ENCODE assay signal across 21 cellular contexts in the genomic region with DNA sequence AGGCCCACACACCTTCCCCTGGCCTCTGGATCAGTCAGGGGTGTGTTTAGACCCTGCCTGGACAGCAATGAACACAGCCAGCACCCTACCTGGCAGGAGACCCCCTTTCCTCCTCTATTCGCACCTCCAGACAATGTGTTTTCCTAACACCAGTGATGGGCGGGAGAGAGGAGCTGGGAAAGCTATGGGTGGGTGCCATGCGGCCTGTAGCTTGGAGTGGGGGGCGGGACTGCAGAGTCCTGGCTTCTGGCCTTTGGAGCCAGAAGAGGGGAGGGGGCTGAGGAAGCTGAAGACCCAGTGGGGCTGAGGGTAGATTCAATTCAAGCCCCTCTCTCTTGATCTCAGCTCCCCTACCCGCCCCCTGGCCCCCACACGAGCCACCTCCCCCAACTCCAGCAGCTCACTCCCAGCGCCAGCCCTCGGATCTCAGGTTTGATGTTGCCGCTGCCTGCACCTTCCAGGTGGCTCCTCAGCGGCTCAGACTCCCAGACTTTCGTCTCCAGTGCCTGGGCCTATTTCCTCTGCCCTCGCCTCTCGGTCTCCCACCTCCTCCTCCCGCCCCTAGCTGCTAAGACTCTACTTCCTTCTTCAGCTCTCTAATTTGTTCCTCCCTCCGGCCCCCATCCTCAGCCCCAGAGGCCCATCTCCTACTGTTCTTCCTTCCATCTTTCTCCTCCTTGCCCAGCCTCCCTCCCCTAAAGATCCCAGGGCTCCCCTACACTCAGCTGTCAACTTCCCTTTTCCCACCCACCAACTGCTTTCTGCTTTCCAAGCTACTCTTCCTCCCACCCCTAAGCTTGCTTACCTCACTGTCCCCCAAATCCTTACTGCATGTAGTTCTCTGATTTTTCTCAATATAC. TPM values are rescaled to one million over a fixed set of nuclear protein-coding genes. Genes with fewer than 3 reads are reported as not detected.
"Had no signal": no experiment of that assay in that cellular context is flagged by ENCODE, and none has a peak within 500 bp of the region (broad histone marks: within the 10 kb centered on the region; RNA-seq: fewer than 3 reads in every experiment).

No MANE protein-coding gene starts in this region.

- H3K36me3 ChIP-seq: cardiac muscle cell, left ventricle myocardium inferior, neutrophil, thoracic aorta had no signal

- H3K4me1 ChIP-seq: left ventricle myocardium inferior, parathyroid adenoma had no signal

- H3K9me3 ChIP-seq: left ventricle myocardium inferior, neutrophil, thoracic aorta had no signal

- H3K27ac Mint-ChIP-seq: activated naive CD8-positive, alpha-beta T cell; stimulated activated naive B cell treated with anti-CD40 and anti-IgM and Interleukin-4, amounts not matched to agents 10 μg/mL and 1 μg/mL and 100 μg/mL, for 72 hours; T-helper 1 cell treated with Interleukin-12 subunit alpha and Interleukin-12 subunit beta and Interleukin-4 antibody, amounts not matched to agents 30 μg/mL and 1 μg/mL, for 36 hours had no signal

- ATAC-seq: naive thymus-derived CD8-positive, alpha-beta T cell; sciatic nerve; stimulated activated naive B cell treated with anti-CD40 and anti-IgM and Interleukin-4, amounts not matched to agents 10 μg/mL and 1 μg/mL and 100 μg/mL, for 72 hours had no signal

- H3K9me3 Mint-ChIP-seq: naive thymus-derived CD8-positive, alpha-beta T cell; stimulated activated naive B cell treated with anti-CD40 and anti-IgM and Interleukin-4, amounts not matched to agents 10 μg/mL and 1 μg/mL and 100 μg/mL, for 72 hours; T-helper 1 cell treated with Interleukin-12 subunit alpha and Interleukin-12 subunit beta and Interleukin-4 antibody, amounts not matched to agents 30 μg/mL and 1 μg/mL, for 36 hours had no signal

- DNase-seq: activated CD4-positive, alpha-beta T cell treated with anti-CD3 and anti-CD28 coated beads for 1 hour; activated CD4-positive, alpha-beta T cell treated with anti-CD3 and anti-CD28 coated beads, Interleukin-2, amount 50 U/mL, for 4 hours; activated gamma-delta T cell; amniotic stem cell; dermis blood vessel endothelial cell; effector memory CD4-positive, alpha-beta T cell; foreskin fibroblast; left ventricle myocardium inferior; naive thymus-derived CD8-positive, alpha-beta T cell; stimulated activated naive B cell treated with anti-CD40 and anti-IgM and Interleukin-4, amounts not matched to agents 10 μg/mL and 1 μg/mL and 100 μg/mL, for 72 hours had no signal

- H3K36me3 Mint-ChIP-seq: activated naive CD8-positive, alpha-beta T cell; naive thymus-derived CD8-positive, alpha-beta T cell; stimulated activated naive B cell treated with anti-CD40 and anti-IgM and Interleukin-4, amounts not matched to agents 10 μg/mL and 1 μg/mL and 100 μg/mL, for 72 hours had no signal

- H3K4me3 ChIP-seq: cardiac muscle cell, hepatocyte, left ventricle myocardium inferior, smooth muscle cell, thoracic aorta had no signal

- H3K4me3 Mint-ChIP-seq: activated naive CD8-positive, alpha-beta T cell; naive thymus-derived CD8-positive, alpha-beta T cell; stimulated activated naive B cell treated with anti-CD40 and anti-IgM and Interleukin-4, amounts not matched to agents 10 μg/mL and 1 μg/mL and 100 μg/mL, for 72 hours; T-helper 1 cell treated with Interleukin-12 subunit alpha and Interleukin-12 subunit beta and Interleukin-4 antibody, amounts not matched to agents 30 μg/mL and 1 μg/mL, for 36 hours had no signal

- H3K27ac ChIP-seq: cardiac muscle cell, epithelial cell of prostate, hepatocyte, left ventricle myocardium inferior, neutrophil, parathyroid adenoma, thoracic aorta had no signal

RNA-seq across cellular contexts. Expression of a gene that starts 6.8 kb away (rescaled TPM):
- total RNA-seq: thoracic aorta had no signal

RNA-seq across cellular contexts. Expression of a gene that starts 26.3 kb away (rescaled TPM):
- total RNA-seq: cardiac muscle cell, dermis blood vessel endothelial cell, glomerular endothelial cell, hepatocyte, smooth muscle cell had no signal
